ENCODE assay signal across 33 cellular contexts in genomic region chr17:51846561-51846960, GRCh38.
"Had no signal": no experiment of that assay in that cellular context is flagged by ENCODE, and none has a peak within 500 bp of the region (broad histone marks: within the 10 kb centered on the region; RNA-seq: fewer than 3 reads in every experiment).

No MANE protein-coding gene starts in this region.

- H3K4me1 Mint-ChIP-seq: activated B cell treated with CpG ODN at 0.5 μM for 24 hours; activated CD4-positive, alpha-beta T cell treated with anti-CD3 and anti-CD28 coated beads, Interleukin-2, amount 10 ng/mL, durations not matched to agents 24 days and 14 days; activated naive CD8-positive, alpha-beta T cell treated with anti-CD3 and anti-CD28 coated beads for 36 hours; central memory CD8-positive, alpha-beta T cell had no signal

- H3K27ac ChIP-seq: adrenal gland, body of pancreas, brain microvascular endothelial cell, breast epithelium, VCaP had no signal

- DNase-seq: activated B cell treated with CpG ODN at 0.5 μM for 24 hours; activated CD4-positive, alpha-beta memory T cell treated with anti-CD3 and anti-CD28 coated beads for 36 hours; activated CD4-positive, alpha-beta T cell treated with anti-CD3 and anti-CD28 coated beads for 4 hours; activated CD4-positive, alpha-beta T cell treated with anti-CD3 and anti-CD28 coated beads, Interleukin-2, amount 10 ng/mL, durations not matched to agents 24 days and 14 days; activated CD4-positive, alpha-beta T cell treated with anti-CD3 and anti-CD28 coated beads, Interleukin-2, amount 50 U/mL, for 1 hour; activated CD4-positive, alpha-beta T cell treated with anti-CD3 and anti-CD28 coated beads, Interleukin-2, amount 50 U/mL, for 4 hours; activated CD4-positive, CD25-positive, alpha-beta regulatory T cell treated with anti-CD3 and anti-CD28 coated beads, Interleukin-2, amount 50 U/mL, for 72 hours; activated CD8-positive, alpha-beta memory T cell treated with anti-CD3 and anti-CD28 coated beads, Interleukin-2, amount 50 U/mL, for 4 hours; activated CD8-positive, alpha-beta T cell treated with anti-CD3 and anti-CD28 coated beads for 36 hours; activated effector memory CD4-positive, alpha-beta T cell treated with Interleukin-2 at 50 U/mL for 16 hours; activated gamma-delta T cell treated with Interleukin-2 at 50 U/mL for 16 hours; activated naive CD4-positive, alpha-beta T cell; activated naive CD4-positive, alpha-beta T cell treated with anti-CD3 and anti-CD28 coated beads for 36 hours; activated naive CD4-positive, alpha-beta T cell treated with anti-CD3 and anti-CD28 coated beads, Interleukin-2, amount 50 U/mL, for 16 hours; activated naive CD8-positive, alpha-beta T cell treated with anti-CD3 and anti-CD28 coated beads for 36 hours; activated T-cell treated with anti-CD3 and anti-CD28 coated beads, Interleukin-2, amount 50 U/mL, for 24 hours; activated T-cell treated with anti-CD3 and anti-CD28 coated beads, Interleukin-2, amount 50 U/mL, for 48 hours; adrenal gland; amniotic stem cell; aorta; body of pancreas; brain microvascular endothelial cell; cerebellar nuclear complex; T-helper 1 cell; T-helper 2 cell; T-helper 9 cell had no signal

- H3K4me3 Mint-ChIP-seq: activated B cell treated with CpG ODN at 0.5 μM for 24 hours; activated CD4-positive, alpha-beta memory T cell treated with anti-CD3 and anti-CD28 coated beads for 36 hours; activated CD4-positive, alpha-beta T cell treated with anti-CD3 and anti-CD28 coated beads, Interleukin-2, amount 10 ng/mL, durations not matched to agents 24 days and 14 days; activated CD8-positive, alpha-beta T cell treated with anti-CD3 and anti-CD28 coated beads for 36 hours; activated naive CD4-positive, alpha-beta T cell treated with anti-CD3 and anti-CD28 coated beads for 36 hours; activated naive CD8-positive, alpha-beta T cell treated with anti-CD3 and anti-CD28 coated beads for 36 hours; activated T-cell treated with anti-CD3 and anti-CD28 coated beads, Interleukin-2, amount 50 U/mL, for 24 hours; central memory CD8-positive, alpha-beta T cell; T-helper 1 cell treated with Interleukin-12 subunit alpha and Interleukin-12 subunit beta and Interleukin-4 antibody, amounts not matched to agents 30 μg/mL and 1 μg/mL, for 36 hours; T-helper 2 cell treated with Interferon-gamma antibody and Interleukin-4, amounts not matched to agents 5 μg/mL and 100 μg/mL, for 36 hours had no signal

- H3K27ac Mint-ChIP-seq: activated B cell treated with CpG ODN at 0.5 μM for 24 hours; activated CD4-positive, alpha-beta memory T cell treated with anti-CD3 and anti-CD28 coated beads for 36 hours; activated CD4-positive, alpha-beta T cell treated with anti-CD3 and anti-CD28 coated beads, Interleukin-2, amount 10 ng/mL, durations not matched to agents 24 days and 14 days; activated CD8-positive, alpha-beta T cell treated with anti-CD3 and anti-CD28 coated beads for 36 hours; activated naive CD4-positive, alpha-beta T cell treated with anti-CD3 and anti-CD28 coated beads for 36 hours; activated naive CD4-positive, alpha-beta T cell treated with anti-CD3 and anti-CD28 coated beads, Interleukin-2, amount 50 U/mL, for 72 hours; activated naive CD8-positive, alpha-beta T cell treated with anti-CD3 and anti-CD28 coated beads for 36 hours; activated T-cell treated with anti-CD3 and anti-CD28 coated beads, Interleukin-2, amount 50 U/mL, for 24 hours; activated T-helper 2 cell treated with anti-CD3 and anti-CD28 coated beads, Interferon-gamma antibody, Interleukin-2, Interleukin-4, amounts not matched to agents 10 μg/mL and 5 μg/mL and 100 μg/mL, durations not matched to agents 14 hours and 24 hours and 36 hours; T-helper 1 cell treated with Interleukin-12 subunit alpha and Interleukin-12 subunit beta and Interleukin-4 antibody, amounts not matched to agents 30 μg/mL and 1 μg/mL, for 36 hours; T-helper 2 cell treated with Interferon-gamma antibody and Interleukin-4, amounts not matched to agents 5 μg/mL and 100 μg/mL, for 36 hours had no signal

- H3K4me3 ChIP-seq: adrenal gland, body of pancreas, breast epithelium had no signal

- H3K27me3 Mint-ChIP-seq: activated B cell treated with CpG ODN at 0.5 μM for 24 hours; activated CD4-positive, alpha-beta memory T cell treated with anti-CD3 and anti-CD28 coated beads for 36 hours had no signal

- ATAC-seq: activated CD8-positive, alpha-beta T cell treated with anti-CD3 and anti-CD28 coated beads for 36 hours; activated naive CD4-positive, alpha-beta T cell treated with anti-CD3 and anti-CD28 coated beads, Interleukin-2, amount 50 U/mL, for 72 hours; body of pancreas had no signal

- H3K27me3 ChIP-seq: adrenal gland, body of pancreas, brain microvascular endothelial cell had no signal

- H3K4me1 ChIP-seq: adrenal gland, body of pancreas, breast epithelium had no signal

- H3K9me3 Mint-ChIP-seq: activated B cell treated with CpG ODN at 0.5 μM for 24 hours; activated CD4-positive, alpha-beta memory T cell treated with anti-CD3 and anti-CD28 coated beads for 36 hours; activated CD4-positive, alpha-beta T cell treated with anti-CD3 and anti-CD28 coated beads, Interleukin-2, amount 10 ng/mL, durations not matched to agents 24 days and 14 days; activated CD8-positive, alpha-beta T cell treated with anti-CD3 and anti-CD28 coated beads for 36 hours; activated naive CD4-positive, alpha-beta T cell treated with anti-CD3 and anti-CD28 coated beads for 36 hours; activated naive CD4-positive, alpha-beta T cell treated with anti-CD3 and anti-CD28 coated beads, Interleukin-2, amount 50 U/mL, for 72 hours; activated naive CD8-positive, alpha-beta T cell treated with anti-CD3 and anti-CD28 coated beads for 36 hours; activated T-cell treated with anti-CD3 and anti-CD28 coated beads, Interleukin-2, amount 50 U/mL, for 24 hours; activated T-helper 2 cell treated with anti-CD3 and anti-CD28 coated beads, Interferon-gamma antibody, Interleukin-2, Interleukin-4, amounts not matched to agents 10 μg/mL and 5 μg/mL and 100 μg/mL, durations not matched to agents 14 hours and 24 hours and 36 hours; central memory CD8-positive, alpha-beta T cell; T-helper 1 cell treated with Interleukin-12 subunit alpha and Interleukin-12 subunit beta and Interleukin-4 antibody, amounts not matched to agents 30 μg/mL and 1 μg/mL, for 36 hours; T-helper 2 cell treated with Interferon-gamma antibody and Interleukin-4, amounts not matched to agents 5 μg/mL and 100 μg/mL, for 36 hours had no signal

- H3K36me3 Mint-ChIP-seq: activated CD4-positive, alpha-beta memory T cell treated with anti-CD3 and anti-CD28 coated beads for 36 hours; activated naive CD4-positive, alpha-beta T cell treated with anti-CD3 and anti-CD28 coated beads, Interleukin-2, amount 50 U/mL, for 72 hours; activated naive CD8-positive, alpha-beta T cell treated with anti-CD3 and anti-CD28 coated beads for 36 hours had no signal

- H3K36me3 ChIP-seq: adrenal gland, brain microvascular endothelial cell, breast epithelium had no signal

- H3K9me3 ChIP-seq: adrenal gland, body of pancreas, breast epithelium had no signal
